19 cellular contexts compared by ENCODE assay signal in genomic region chr17:72139213-72139612, GRCh38. TPM values are rescaled to one million over a fixed set of nuclear protein-coding genes. Genes with fewer than 3 reads are reported as not detected.
DNase-seq lines count a peak whose midpoint lies in the region; ATAC-seq, FAIRE-seq and TF ChIP-seq lines count a peak whose summit lies in the region.
"Had no signal": no experiment of that assay in that cellular context is flagged by ENCODE, and none has a peak within 500 bp of the region (broad histone marks: within the 10 kb centered on the region; RNA-seq: fewer than 3 reads in every experiment).

No MANE protein-coding gene starts in this region.

- no peaks in the 10 kb centered on the region for H3K4me1 ChIP-seq in thyroid gland
- H3K4me1 ChIP-seq: HAP-1 had no signal

- FAIRE-seq in bronchial epithelial cell (lab: Jason Lieb, UNC) = no peak
- FAIRE-seq: A204.1, HTR-8/SVneo had no signal

- no peak for TF ChIP-seq POLR2A in thyroid gland (IDR thresholded peaks at IDR 0.05)

- no peak for ATAC-seq in stimulated activated naive CD8-positive, alpha-beta T cell treated with anti-CD3 and anti-CD28 coated beads, Interleukin-15, Interleukin-2, amounts not matched to agents 100 U/mL and 50 U/mL, for 24 hours

- intact Hi-C loops in thyroid gland (cut with DNase I) = no loop called here

- no peak overlapping the region for H3K4me3 ChIP-seq in bronchial epithelial cell (ENCODE audit: low read depth, low read length)
- H3K4me3 ChIP-seq in thyroid gland (replicated peaks in 1 of 3) = no peak overlapping the region
- H3K4me3 ChIP-seq: HAP-1 had no signal

- H3K36me3 ChIP-seq in bronchial epithelial cell (ENCODE audit: control insufficient read depth, insufficient read depth, low read length) = no peaks in the 10 kb centered on the region
- H3K36me3 ChIP-seq in thyroid gland = no peaks in the 10 kb centered on the region
- H3K36me3 ChIP-seq: HAP-1 had no signal

- no peak overlapping the region for H3K27ac ChIP-seq in thyroid gland
- H3K27ac ChIP-seq: C4-2B, RWPE1 had no signal

- TF ChIP-seq CTCF in bronchial epithelial cell (IDR thresholded peaks at IDR 0.05; ENCODE audit: insufficient read depth, low read length, severe bottlenecking) = no peak
- TF ChIP-seq CTCF in thyroid gland (IDR thresholded peaks at IDR 0.05) = no peak
- TF ChIP-seq CTCF in GM20000 (IDR thresholded peaks at IDR 0.05; ENCODE audit: extremely low read depth, missing control alignments) = no peak

- WGBS in thyroid gland, 2 donors = 90 to 97% methylated on average over 1 of the region's 1 CpG

- H3K27me3 ChIP-seq in bronchial epithelial cell (ENCODE audit: control insufficient read depth, insufficient read depth, low read length) = no peaks in the 10 kb centered on the region
- H3K27me3 ChIP-seq in thyroid gland = no peaks in the 10 kb centered on the region

- DNase-seq in EL (peak; percentile 31), NCI-H526 treated with DMSO at 0.1 percent for 48 hours (lab: John Stamatoyannopoulos, UW) (peak; percentile 48), bronchial epithelial cell (ENCODE audit: low read depth) (peak; percentile 89), kidney glomerular epithelial cell (lab: John Stamatoyannopoulos, UW) (peak; percentile 24), thyroid gland (no peak), GM20000 (ENCODE audit: low spot score) (no peak), HuH-7.5 (ENCODE audit: low spot score) (no peak)
- DNase-seq in stimulated activated naive CD8-positive, alpha-beta T cell treated with anti-CD3 and anti-CD28 coated beads, Interleukin-15, Interleukin-2, amounts not matched to agents 100 U/mL and 50 U/mL, for 24 hours = no peak
- DNase-seq: DMS153, NCI-H1417 treated with DMSO at 0.1 percent for 48 hours, NCI-H1930, NCI-H2171, NCI-H446, OCI-M1 had no signal

- H3K9me3 ChIP-seq in thyroid gland = no peaks in the 10 kb centered on the region
- H3K9me3 ChIP-seq: HAP-1 had no signal

RNA-seq across cellular contexts. Expression of gene SOX9, which starts 18.4 kb away (rescaled TPM):
- total RNA-seq in bronchial epithelial cell (1.1 and 1.2 TPM in 2 replicates), thyroid gland (10 to 100 TPM; 15.5 to 32.6 (median 23.3) TPM)

Comparison
In these comparisons a context has a peak if more than half of its experiments do, and no peak if none do; other contexts are left out.
1. DNase-seq: peak in EL (single experiment), NCI-H526 treated with DMSO at 0.1 percent for 48 hours (single experiment), bronchial epithelial cell (single experiment) and kidney glomerular epithelial cell (single experiment); none in stimulated activated naive CD8-positive, alpha-beta T cell treated with anti-CD3 and anti-CD28 coated beads, Interleukin-15, Interleukin-2, amounts not matched to agents 100 U/mL and 50 U/mL, for 24 hours (single experiment), thyroid gland (0 of 2), GM20000 (single experiment) and HuH-7.5 (single experiment).